Comparison of ENCODE assay signal across 2 cellular contexts in the genomic region with DNA sequence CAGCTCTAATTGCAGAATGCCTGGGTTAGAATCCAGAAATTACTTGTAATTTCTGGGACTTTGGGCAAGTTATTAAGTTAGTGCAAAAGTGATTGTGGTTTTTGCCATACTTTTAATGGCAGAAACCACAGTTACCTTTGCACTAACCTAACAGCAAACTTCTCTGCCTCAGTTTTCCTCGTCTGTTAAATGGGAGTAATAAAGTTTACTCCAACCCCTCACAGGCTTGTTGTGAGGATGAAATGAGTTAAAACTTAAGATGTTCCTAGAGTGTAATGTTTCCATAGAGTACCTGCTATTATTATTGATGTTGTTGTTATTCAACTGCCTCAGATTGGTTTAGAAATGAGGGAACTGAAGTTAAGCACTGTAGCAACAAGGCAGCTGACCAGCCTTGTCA.
TF ChIP-seq lines count a peak whose summit lies in the region.

No MANE protein-coding gene starts in this region.

TF ChIP-seq in IMR-90, 13 proteins besides CTCF, POLR2A, EP300 and RAD21 (continued from another document):
- TF ChIP-seq RCOR1 (IDR thresholded peaks at IDR 0.05; ENCODE audit: insufficient replicate concordance, low read length) (no peak), CEBPB (IDR thresholded peaks at IDR 0.05; ENCODE audit: low read depth, low read length) (no peak), RFX5 (IDR thresholded peaks at IDR 0.05; ENCODE audit: low read depth, low read length) (no peak), MAZ (IDR thresholded peaks at IDR 0.05; ENCODE audit: borderline replicate concordance, low read depth, low read length) (no peak), SMC3 (IDR thresholded peaks at IDR 0.05; ENCODE audit: low read depth, low read length) (no peak), BHLHE40 (IDR thresholded peaks at IDR 0.05; ENCODE audit: low read depth, low read length) (no peak), MXI1 (IDR thresholded peaks at IDR 0.05; ENCODE audit: borderline replicate concordance, low read depth, low read length) (no peak), MAFK (IDR thresholded peaks at IDR 0.05; ENCODE audit: low read depth, low read length) (no peak)
- TF ChIP-seq, protein P1, sequence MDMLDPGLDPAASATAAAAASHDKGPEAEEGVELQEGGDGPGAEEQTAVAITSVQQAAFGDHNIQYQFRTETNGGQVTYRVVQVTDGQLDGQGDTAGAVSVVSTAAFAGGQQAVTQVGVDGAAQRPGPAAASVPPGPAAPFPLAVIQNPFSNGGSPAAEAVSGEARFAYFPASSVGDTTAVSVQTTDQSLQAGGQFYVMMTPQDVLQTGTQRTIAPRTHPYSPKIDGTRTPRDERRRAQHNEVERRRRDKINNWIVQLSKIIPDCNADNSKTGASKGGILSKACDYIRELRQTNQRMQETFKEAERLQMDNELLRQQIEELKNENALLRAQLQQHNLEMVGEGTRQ (IDR thresholded peaks at IDR 0.05; ENCODE audit: low read depth, low read length) = no peak
TF ChIP-seq in IMR-90: peak in this region for 0.

TF ChIP-seq in HepG2, 621 proteins besides CTCF, POLR2A, EP300 and RAD21 (continued from another document):
- TF ChIP-seq POLR2AphosphoS2 (IDR thresholded peaks at IDR 0.05; ENCODE audit: low read depth, low read length) (no peak), ZNF629 (CRISPR knock-in tag; conservative IDR thresholded peaks at IDR 0.05) (peak; percentile 77), ZFP62 (CRISPR knock-in tag; IDR thresholded peaks at IDR 0.05) (no peak)
